In the genomic region with DNA sequence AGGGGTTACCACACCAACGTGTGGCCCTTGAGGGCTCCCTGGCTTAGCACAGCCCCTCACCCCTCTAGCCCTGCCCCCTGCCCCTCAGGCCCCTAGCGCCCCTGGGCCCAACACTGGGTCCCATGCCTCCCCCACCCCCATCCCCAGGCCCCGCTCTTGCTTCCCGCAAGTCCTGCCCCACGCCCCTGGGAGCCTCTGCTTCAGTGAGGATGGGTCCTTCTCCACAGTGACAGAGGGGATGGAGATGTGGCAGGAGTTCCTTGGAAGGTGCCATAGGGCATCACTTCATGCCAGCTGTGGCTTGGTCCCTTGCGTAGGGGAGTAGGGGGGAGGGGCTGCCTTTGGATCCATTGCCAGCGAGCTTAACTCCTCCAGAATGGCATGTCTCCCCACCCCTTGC, we compare ENCODE assay signal across 17 cellular contexts. TPM values are rescaled to one million over a fixed set of nuclear protein-coding genes. Genes with fewer than 3 reads are reported as not detected.
DNase-seq lines count a peak whose midpoint lies in the region; ATAC-seq, FAIRE-seq and TF ChIP-seq lines count a peak whose summit lies in the region.
"Had no signal": no experiment of that assay in that cellular context is flagged by ENCODE, and none has a peak within 500 bp of the region (broad histone marks: within the 10 kb centered on the region; RNA-seq: fewer than 3 reads in every experiment).

No MANE protein-coding gene starts in this region.

- no peak for FAIRE-seq in endothelial cell of umbilical vein (lab: Jason Lieb, UNC)

- TF ChIP-seq CTCF in heart left ventricle (IDR thresholded peaks at IDR 0.05), result no peak
- no peak for TF ChIP-seq CTCF in endothelial cell of umbilical vein (IDR thresholded peaks at IDR 0.05; ENCODE audit: extremely low read depth in 1 of 2, insufficient read depth in 1 of 2, low read depth in 1 of 2, low read length in 2 of 2)
- no peak for TF ChIP-seq CTCF in mucosa of descending colon (IDR thresholded peaks at IDR 0.05)
- TF ChIP-seq CTCF in transverse colon (IDR thresholded peaks at IDR 0.05), result no peak

- H4K20me1 ChIP-seq in endothelial cell of umbilical vein (replicated peaks; ENCODE audit: control insufficient read depth, extremely low read depth, insufficient read depth, low read length), result no peaks in the 10 kb centered on the region

- CTCF ChIA-PET in endothelial cell of umbilical vein (lab: Charles Lee), result interaction anchor here (1.5 kb wide), 1 partner anchor 15 kb away, joined by 3 read pairs; a partner anchor contains a TSS

- H3K36me3 ChIP-seq in heart left ventricle (no peaks in the 10 kb centered on the region), endothelial cell of umbilical vein (ENCODE audit: control insufficient read depth in 2 of 2, extremely low read depth in 1 of 2, insufficient read depth in 2 of 2, low read length in 2 of 2) (no peaks in the 10 kb centered on the region), mucosa of descending colon (ENCODE audit: low read depth) (no peaks in the 10 kb centered on the region), transverse colon (no peaks in the 10 kb centered on the region)
- H3K36me3 ChIP-seq: ovary had no signal

- H3K9me1 ChIP-seq in endothelial cell of umbilical vein (replicated peaks; ENCODE audit: control insufficient read depth, extremely low read depth, insufficient read depth, low read length), result no peaks in the 10 kb centered on the region

- ATAC-seq in heart left ventricle, result no peak
- ATAC-seq in left cardiac atrium, result no peak
- no peak for ATAC-seq in mucosa of descending colon
- ATAC-seq in stimulated activated naive CD8-positive, alpha-beta T cell treated with anti-CD3 and anti-CD28 coated beads, Interleukin-15, Interleukin-2, amounts not matched to agents 100 U/mL and 50 U/mL, for 24 hours, result no peak
- ATAC-seq: activated CD8-positive, alpha-beta T cell treated with anti-CD3 and anti-CD28 coated beads, Interleukin-2, amount 10 ng/mL, durations not matched to agents 7 days and 5 days; stimulated activated memory B cell treated with anti-CD40 and anti-IgM and Interleukin-4, amounts not matched to agents 10 μg/mL and 1 μg/mL and 100 μg/mL, for 72 hours had no signal

- H3K4me1 ChIP-seq in heart left ventricle (peaks cover 9 to 64% (median 45%) of the 10 kb centered on the region in 12 donors), endothelial cell of umbilical vein (ENCODE audit: control insufficient read depth, extremely low read depth, insufficient read depth, low read length) (peaks cover 51% of the 10 kb centered on the region), mucosa of descending colon (ENCODE audit: low read depth) (peaks cover 40% of the 10 kb centered on the region), transverse colon (peaks cover 37 to 54% (median 50%) of the 10 kb centered on the region in 4 donors)

- H3K4me2 ChIP-seq in endothelial cell of umbilical vein (ENCODE audit: insufficient read depth, low read length), result no peak overlapping the region

- peak overlapping the region; percentile 70 to 96 (median 92) for H3K27ac ChIP-seq in heart left ventricle
- peak overlapping the region; percentile 95 for H3K27ac ChIP-seq in endothelial cell of umbilical vein (ENCODE audit: insufficient read depth, low read depth, low read length)
- H3K27ac ChIP-seq in transverse colon, result peak overlapping the region; percentile 78 to 89 (median 82)
- H3K27ac ChIP-seq: ovary had no signal

- H3K4me3 ChIP-seq in heart left ventricle (no peak overlapping the region), endothelial cell of umbilical vein (replicated peaks in 1 of 3; ENCODE audit: insufficient read depth in 1 of 3, low read depth in 1 of 3, low read length in 3 of 3) (no peak overlapping the region), mucosa of descending colon (no peak overlapping the region), transverse colon (no peak overlapping the region)
- H3K4me3 ChIP-seq: MG63, ovary had no signal

- no peak for DNase-seq in heart left ventricle
- DNase-seq in left cardiac atrium, result no peak
- no peak for DNase-seq in endothelial cell of umbilical vein (ENCODE audit: low read depth, low spot score)
- peak in 2 of 3 donors; percentile 42 to 51 for DNase-seq in mucosa of descending colon
- DNase-seq in transverse colon, result no peak
- DNase-seq in cerebellar cortex (ENCODE audit: low spot score), result no peak
- DNase-seq in stimulated activated naive CD8-positive, alpha-beta T cell treated with anti-CD3 and anti-CD28 coated beads, Interleukin-15, Interleukin-2, amounts not matched to agents 100 U/mL and 50 U/mL, for 24 hours, result no peak
- no peak for DNase-seq in Ammon's horn (ENCODE audit: low spot score)
- DNase-seq: activated CD8-positive, alpha-beta T cell treated with anti-CD3 and anti-CD28 coated beads, Interleukin-2, amount 10 ng/mL, durations not matched to agents 7 days and 5 days; immature natural killer cell; MG63; NCI-H2029 treated with DMSO at 0.1 percent for 48 hours; NCI-H524; OCI-M1; ovary; SW 1271 had no signal

- H2AFZ ChIP-seq in endothelial cell of umbilical vein (ENCODE audit: low read depth, low read length), result no peak overlapping the region

- dilution Hi-C loops in endothelial cell of umbilical vein (cut with MboI; ENCODE audit: extremely low pct_ligation_motif_present, low sequenced_read_pairs), result no loop called here

- no peaks in the 10 kb centered on the region for H3K27me3 ChIP-seq in heart left ventricle
- H3K27me3 ChIP-seq in endothelial cell of umbilical vein (ENCODE audit: control insufficient read depth in 2 of 2, insufficient read depth in 2 of 2, low read length in 2 of 2), result no peaks in the 10 kb centered on the region
- H3K27me3 ChIP-seq in transverse colon, result no peaks in the 10 kb centered on the region
- H3K27me3 ChIP-seq: MG63, ovary had no signal

- no peaks in the 10 kb centered on the region for H3K79me2 ChIP-seq in endothelial cell of umbilical vein (ENCODE audit: control insufficient read depth, insufficient read depth, low read length)

- TF ChIP-seq POLR2A in heart left ventricle (IDR thresholded peaks at IDR 0.05), result no peak
- TF ChIP-seq POLR2A in endothelial cell of umbilical vein (IDR thresholded peaks at IDR 0.05; ENCODE audit: low read depth, low read length), result no peak
- no peak for TF ChIP-seq POLR2A in transverse colon (IDR thresholded peaks at IDR 0.05)

- TF ChIP-seq EP300 in transverse colon (IDR thresholded peaks at IDR 0.05; ENCODE audit: low read depth), result no peak

- POLR2A ChIA-PET in endothelial cell of umbilical vein (lab: Charles Lee), result no interaction called here

- H3K9me3 ChIP-seq in heart left ventricle, result peaks cover 0 to 14% (median 7%) of the 10 kb centered on the region in 12 donors
- no peaks in the 10 kb centered on the region for H3K9me3 ChIP-seq in endothelial cell of umbilical vein (replicated peaks; ENCODE audit: control insufficient read depth, insufficient read depth, low read length)
- peaks cover 8% of the 10 kb centered on the region for H3K9me3 ChIP-seq in mucosa of descending colon
- H3K9me3 ChIP-seq in transverse colon, result no peaks in the 10 kb centered on the region
- H3K9me3 ChIP-seq: ovary had no signal

- intact Hi-C loops in heart left ventricle (cut with DNase I) (loop anchor here in 2 of 10 donors (2.0 to 10.0 kb wide), 2 partner anchors 14 to 178 kb away; a partner anchor contains a TSS), left cardiac atrium (cut with DNase I) (no loop called here), endothelial cell of umbilical vein (cut with micrococcal nuclease) (no loop called here), mucosa of descending colon (cut with DNase I, micrococcal nuclease) (no loop called here), transverse colon (cut with DNase I; ENCODE audit: low total_unique reads) (no loop called here)

- WGBS in heart left ventricle, 4 donors, result 82 to 93% (median 87%) methylated on average over 3 to 7 of the region's 7 CpGs
- 92% methylated on average over 7 of the region's 7 CpGs; no CpG with 5 or more reads in 1 of the 2 donors for WGBS in transverse colon (ENCODE audit: low coverage in 1 of 2), 2 donors

- peak overlapping the region; percentile 87 for H3K9ac ChIP-seq in endothelial cell of umbilical vein (replicated peaks; ENCODE audit: extremely low read depth, insufficient read depth, low read length)

- in situ Hi-C loops in transverse colon (cut with MboI; ENCODE audit: low pct_ligation_motif_present in 1 of 4, low pct_unique_long_range_greater_than_20kb in 1 of 4, low sequenced_read_pairs in 3 of 4), result loop anchor here in 1 of 4 donors (25.0 kb wide), 1 partner anchor 191 kb away; no protein-coding TSS in a partner anchor

- BruUV-seq in endothelial cell of umbilical vein (replicated peaks; lab: Mats Ljungman, UMichigan), result no TSS peak

TF ChIP-seq in endothelial cell of umbilical vein, 7 proteins besides CTCF, POLR2A, EP300 and RAD21 (continues in another document):
- no peak for TF ChIP-seq JUN (IDR thresholded peaks at IDR 0.05; ENCODE audit: borderline replicate concordance, insufficient read depth, insufficient read length, low read depth)

RNA-seq across cellular contexts. Expression of a gene that starts 9.5 kb away (rescaled TPM):
- total RNA-seq in heart left ventricle (10 to 100 TPM; 14.0 to 30.7 (median 18.6) TPM), left cardiac atrium (10 to 100 TPM; 15.8 to 17.4 TPM), endothelial cell of umbilical vein (32.4 and 32.9 TPM in 2 replicates), mucosa of descending colon (10 to 100 TPM; 35.6 to 51.9 (median 41.8) TPM), transverse colon (100 to 1,000 TPM in 1 of 4 donors, 10 to 100 TPM in 3; 31.2 to 111 (median 41.8) TPM)
- polyA plus RNA-seq in heart left ventricle (10 to 100 TPM in 1 of 2 donors, 1 to 10 TPM in 1; 9.4 to 18.9 TPM), endothelial cell of umbilical vein (23.2 and 26.1 TPM in 2 replicates)
- polyA plus RNA-seq in endothelial cell of umbilical vein (2011; cell fraction: cytosol; rRNA removed), result 21.4 and 21.7 TPM in 2 replicates
- polyA plus RNA-seq in endothelial cell of umbilical vein (2011; cell fraction: nucleus; rRNA removed), result 18.9 and 19.7 TPM in 2 replicates
- 19.8 and 23.4 TPM in 2 replicates for polyA plus RNA-seq in endothelial cell of umbilical vein (2012)
- polyA minus RNA-seq in endothelial cell of umbilical vein, result 25.6 and 29.5 TPM in 2 replicates
- 7.7 TPM for polyA minus RNA-seq in endothelial cell of umbilical vein (2011; cell fraction: cytosol; rRNA and poly(A)+ RNA removed)
- polyA minus RNA-seq in endothelial cell of umbilical vein (2011; cell fraction: nucleus; rRNA and poly(A)+ RNA removed), result 24.2 and 29.1 TPM in 2 replicates

RNA-seq across cellular contexts. Expression of a gene that starts 14.9 kb away (rescaled TPM):
- 100 to 1,000 TPM in 1 of 9 donors, 10 to 100 TPM in 8; 52.6 to 125 (median 72.3) TPM for total RNA-seq in heart left ventricle
- 100 to 1,000 TPM in 1 of 2 donors, 10 to 100 TPM in 1; 17.8 to 114 TPM for polyA plus RNA-seq in heart left ventricle
- 10 to 100 TPM; 47.5 to 70.0 TPM for total RNA-seq in left cardiac atrium
- 88.0 and 104 TPM in 2 replicates for total RNA-seq in endothelial cell of umbilical vein
- polyA plus RNA-seq in endothelial cell of umbilical vein, result 44.1 and 61.1 TPM in 2 replicates
- 50.7 and 54.4 TPM in 2 replicates for polyA plus RNA-seq in endothelial cell of umbilical vein (2011; cell fraction: cytosol; rRNA removed)
- polyA plus RNA-seq in endothelial cell of umbilical vein (2011; cell fraction: nucleus; rRNA removed), result 68.9 and 69.2 TPM in 2 replicates
- 59.7 and 68.3 TPM in 2 replicates for polyA plus RNA-seq in endothelial cell of umbilical vein (2012)
- polyA minus RNA-seq in endothelial cell of umbilical vein, result 115 and 119 TPM in 2 replicates
- polyA minus RNA-seq in endothelial cell of umbilical vein (2011; cell fraction: cytosol; rRNA and poly(A)+ RNA removed), result 11.3 TPM
- 51.1 and 53.1 TPM in 2 replicates for polyA minus RNA-seq in endothelial cell of umbilical vein (2011; cell fraction: nucleus; rRNA and poly(A)+ RNA removed)
- 10 to 100 TPM; 40.3 to 51.7 (median 50.0) TPM for total RNA-seq in mucosa of descending colon
- total RNA-seq in transverse colon, result 10 to 100 TPM; 13.7 to 72.2 (median 63.5) TPM

Comparison
In these comparisons a context has a peak if more than half of its experiments do, and no peak if none do; other contexts are left out.
1. DNase-seq: peak in mucosa of descending colon (2 of 3); none in heart left ventricle (0 of 5), left cardiac atrium (single experiment), endothelial cell of umbilical vein (single experiment), transverse colon (single experiment), cerebellar cortex (single experiment), stimulated activated naive CD8-positive, alpha-beta T cell treated with anti-CD3 and anti-CD28 coated beads, Interleukin-15, Interleukin-2, amounts not matched to agents 100 U/mL and 50 U/mL, for 24 hours (single experiment) and Ammon's horn (single experiment).
2. Peak in every context shown above with its lines, with median percentiles within 50 percentile points of each other: H3K27ac ChIP-seq.